Comparison of ENCODE assay signal across 1 cellular context in genomic region chr2:238168196-238168815, GRCh38.
TF ChIP-seq lines count a peak whose summit lies in the region.

No MANE protein-coding gene starts in this region.

TF ChIP-seq in HepG2, 621 proteins besides CTCF, POLR2A, EP300 and RAD21:
- TF ChIP-seq ZNF780A (CRISPR knock-in tag; IDR thresholded peaks at IDR 0.05) (no peak), AGO2 (optimal IDR thresholded peaks at IDR 0.05; ENCODE audit: low read depth, low read length) (peak; percentile 20)
